ENCODE assay signal across 2 cellular contexts in genomic region chr3:60755094-60755493, GRCh38.
TF ChIP-seq lines count a peak whose summit lies in the region.

No MANE protein-coding gene starts in this region.

TF ChIP-seq in SK-N-SH treated with all-trans-retinoic acid at 6 μM for 48 hours, 23 proteins besides CTCF, POLR2A, EP300 and RAD21 (continued from another document):
- TF ChIP-seq, protein P1, sequence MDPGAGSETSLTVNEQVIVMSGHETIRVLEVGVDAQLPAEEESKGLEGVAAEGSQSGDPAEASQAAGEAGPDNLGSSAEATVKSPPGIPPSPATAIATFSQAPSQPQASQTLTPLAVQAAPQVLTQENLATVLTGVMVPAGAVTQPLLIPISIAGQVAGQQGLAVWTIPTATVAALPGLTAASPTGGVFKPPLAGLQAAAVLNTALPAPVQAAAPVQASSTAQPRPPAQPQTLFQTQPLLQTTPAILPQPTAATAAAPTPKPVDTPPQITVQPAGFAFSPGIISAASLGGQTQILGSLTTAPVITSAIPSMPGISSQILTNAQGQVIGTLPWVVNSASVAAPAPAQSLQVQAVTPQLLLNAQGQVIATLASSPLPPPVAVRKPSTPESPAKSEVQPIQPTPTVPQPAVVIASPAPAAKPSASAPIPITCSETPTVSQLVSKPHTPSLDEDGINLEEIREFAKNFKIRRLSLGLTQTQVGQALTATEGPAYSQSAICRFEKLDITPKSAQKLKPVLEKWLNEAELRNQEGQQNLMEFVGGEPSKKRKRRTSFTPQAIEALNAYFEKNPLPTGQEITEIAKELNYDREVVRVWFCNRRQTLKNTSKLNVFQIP (CRISPR knock-in tag; IDR thresholded peaks at IDR 0.05; ENCODE audit: borderline replicate concordance, low read depth): no peak
- TF ChIP-seq ZC3H10 (CRISPR knock-in tag; IDR thresholded peaks at IDR 0.05) (no peak), BACH2 (CRISPR knock-in tag; IDR thresholded peaks at IDR 0.05; ENCODE audit: borderline replicate concordance) (no peak), SNAI2 (CRISPR knock-in tag; IDR thresholded peaks at IDR 0.05) (no peak), ZFP3 (CRISPR knock-in tag; IDR thresholded peaks at IDR 0.05) (no peak), ARNTL (CRISPR knock-in tag; IDR thresholded peaks at IDR 0.05; ENCODE audit: borderline replicate concordance, low read depth) (no peak), TCF4 (CRISPR knock-in tag; IDR thresholded peaks at IDR 0.05; ENCODE audit: borderline replicate concordance) (no peak), GLIS3 (CRISPR knock-in tag; IDR thresholded peaks at IDR 0.05) (no peak), RARB (CRISPR knock-in tag; IDR thresholded peaks at IDR 0.05) (no peak), TOX (CRISPR knock-in tag; IDR thresholded peaks at IDR 0.05; ENCODE audit: borderline replicate concordance) (no peak), ESRRG (CRISPR knock-in tag; IDR thresholded peaks at IDR 0.05) (no peak), ISL1 (CRISPR knock-in tag; IDR thresholded peaks at IDR 0.05) (no peak)
- TF ChIP-seq, protein P2, sequence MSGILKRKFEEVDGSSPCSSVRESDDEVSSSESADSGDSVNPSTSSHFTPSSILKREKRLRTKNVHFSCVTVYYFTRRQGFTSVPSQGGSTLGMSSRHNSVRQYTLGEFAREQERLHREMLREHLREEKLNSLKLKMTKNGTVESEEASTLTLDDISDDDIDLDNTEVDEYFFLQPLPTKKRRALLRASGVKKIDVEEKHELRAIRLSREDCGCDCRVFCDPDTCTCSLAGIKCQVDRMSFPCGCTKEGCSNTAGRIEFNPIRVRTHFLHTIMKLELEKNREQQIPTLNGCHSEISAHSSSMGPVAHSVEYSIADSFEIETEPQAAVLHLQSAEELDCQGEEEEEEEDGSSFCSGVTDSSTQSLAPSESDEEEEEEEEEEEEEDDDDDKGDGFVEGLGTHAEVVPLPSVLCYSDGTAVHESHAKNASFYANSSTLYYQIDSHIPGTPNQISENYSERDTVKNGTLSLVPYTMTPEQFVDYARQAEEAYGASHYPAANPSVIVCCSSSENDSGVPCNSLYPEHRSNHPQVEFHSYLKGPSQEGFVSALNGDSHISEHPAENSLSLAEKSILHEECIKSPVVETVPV (CRISPR knock-in tag; IDR thresholded peaks at IDR 0.05): no peak
- TF ChIP-seq, protein P3, sequence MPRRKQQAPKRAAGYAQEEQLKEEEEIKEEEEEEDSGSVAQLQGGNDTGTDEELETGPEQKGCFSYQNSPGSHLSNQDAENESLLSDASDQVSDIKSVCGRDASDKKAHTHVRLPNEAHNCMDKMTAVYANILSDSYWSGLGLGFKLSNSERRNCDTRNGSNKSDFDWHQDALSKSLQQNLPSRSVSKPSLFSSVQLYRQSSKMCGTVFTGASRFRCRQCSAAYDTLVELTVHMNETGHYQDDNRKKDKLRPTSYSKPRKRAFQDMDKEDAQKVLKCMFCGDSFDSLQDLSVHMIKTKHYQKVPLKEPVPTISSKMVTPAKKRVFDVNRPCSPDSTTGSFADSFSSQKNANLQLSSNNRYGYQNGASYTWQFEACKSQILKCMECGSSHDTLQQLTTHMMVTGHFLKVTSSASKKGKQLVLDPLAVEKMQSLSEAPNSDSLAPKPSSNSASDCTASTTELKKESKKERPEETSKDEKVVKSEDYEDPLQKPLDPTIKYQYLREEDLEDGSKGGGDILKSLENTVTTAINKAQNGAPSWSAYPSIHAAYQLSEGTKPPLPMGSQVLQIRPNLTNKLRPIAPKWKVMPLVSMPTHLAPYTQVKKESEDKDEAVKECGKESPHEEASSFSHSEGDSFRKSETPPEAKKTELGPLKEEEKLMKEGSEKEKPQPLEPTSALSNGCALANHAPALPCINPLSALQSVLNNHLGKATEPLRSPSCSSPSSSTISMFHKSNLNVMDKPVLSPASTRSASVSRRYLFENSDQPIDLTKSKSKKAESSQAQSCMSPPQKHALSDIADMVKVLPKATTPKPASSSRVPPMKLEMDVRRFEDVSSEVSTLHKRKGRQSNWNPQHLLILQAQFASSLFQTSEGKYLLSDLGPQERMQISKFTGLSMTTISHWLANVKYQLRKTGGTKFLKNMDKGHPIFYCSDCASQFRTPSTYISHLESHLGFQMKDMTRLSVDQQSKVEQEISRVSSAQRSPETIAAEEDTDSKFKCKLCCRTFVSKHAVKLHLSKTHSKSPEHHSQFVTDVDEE (CRISPR knock-in tag; IDR thresholded peaks at IDR 0.05): no peak
- TF ChIP-seq, protein P4, sequence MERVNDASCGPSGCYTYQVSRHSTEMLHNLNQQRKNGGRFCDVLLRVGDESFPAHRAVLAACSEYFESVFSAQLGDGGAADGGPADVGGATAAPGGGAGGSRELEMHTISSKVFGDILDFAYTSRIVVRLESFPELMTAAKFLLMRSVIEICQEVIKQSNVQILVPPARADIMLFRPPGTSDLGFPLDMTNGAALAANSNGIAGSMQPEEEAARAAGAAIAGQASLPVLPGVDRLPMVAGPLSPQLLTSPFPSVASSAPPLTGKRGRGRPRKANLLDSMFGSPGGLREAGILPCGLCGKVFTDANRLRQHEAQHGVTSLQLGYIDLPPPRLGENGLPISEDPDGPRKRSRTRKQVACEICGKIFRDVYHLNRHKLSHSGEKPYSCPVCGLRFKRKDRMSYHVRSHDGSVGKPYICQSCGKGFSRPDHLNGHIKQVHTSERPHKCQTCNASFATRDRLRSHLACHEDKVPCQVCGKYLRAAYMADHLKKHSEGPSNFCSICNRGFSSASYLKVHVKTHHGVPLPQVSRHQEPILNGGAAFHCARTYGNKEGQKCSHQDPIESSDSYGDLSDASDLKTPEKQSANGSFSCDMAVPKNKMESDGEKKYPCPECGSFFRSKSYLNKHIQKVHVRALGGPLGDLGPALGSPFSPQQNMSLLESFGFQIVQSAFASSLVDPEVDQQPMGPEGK (CRISPR knock-in tag; IDR thresholded peaks at IDR 0.05; ENCODE audit: borderline replicate concordance): no peak

TF ChIP-seq in HepG2, 621 proteins besides CTCF, POLR2A, EP300 and RAD21 (continued from another document and continues in another):
- TF ChIP-seq, protein P5, sequence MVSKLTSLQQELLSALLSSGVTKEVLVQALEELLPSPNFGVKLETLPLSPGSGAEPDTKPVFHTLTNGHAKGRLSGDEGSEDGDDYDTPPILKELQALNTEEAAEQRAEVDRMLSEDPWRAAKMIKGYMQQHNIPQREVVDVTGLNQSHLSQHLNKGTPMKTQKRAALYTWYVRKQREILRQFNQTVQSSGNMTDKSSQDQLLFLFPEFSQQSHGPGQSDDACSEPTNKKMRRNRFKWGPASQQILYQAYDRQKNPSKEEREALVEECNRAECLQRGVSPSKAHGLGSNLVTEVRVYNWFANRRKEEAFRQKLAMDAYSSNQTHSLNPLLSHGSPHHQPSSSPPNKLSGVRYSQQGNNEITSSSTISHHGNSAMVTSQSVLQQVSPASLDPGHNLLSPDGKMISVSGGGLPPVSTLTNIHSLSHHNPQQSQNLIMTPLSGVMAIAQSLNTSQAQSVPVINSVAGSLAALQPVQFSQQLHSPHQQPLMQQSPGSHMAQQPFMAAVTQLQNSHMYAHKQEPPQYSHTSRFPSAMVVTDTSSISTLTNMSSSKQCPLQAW (CRISPR knock-in tag; IDR thresholded peaks at IDR 0.05): 0 out of 2 replicates have a peak, but pooled peaks have one; percentile 26
- TF ChIP-seq ZNF567 (CRISPR knock-in tag; IDR thresholded peaks at IDR 0.05; ENCODE audit: borderline replicate concordance) (no peak), HIVEP1 (CRISPR knock-in tag; IDR thresholded peaks at IDR 0.05) (no peak), ISL2 (CRISPR knock-in tag; IDR thresholded peaks at IDR 0.05) (no peak), ARNT (IDR thresholded peaks at IDR 0.05) (no peak), WIZ (CRISPR knock-in tag; IDR thresholded peaks at IDR 0.05) (no peak), ZNF224 (CRISPR knock-in tag; IDR thresholded peaks at IDR 0.05) (no peak), ZFX (CRISPR knock-in tag; IDR thresholded peaks at IDR 0.05; ENCODE audit: low read depth) (peak; percentile 25; the same call in 1 of the 2 replicates), ZEB1 (IDR thresholded peaks at IDR 0.05; ENCODE audit: insufficient replicate concordance, low read depth) (no peak), SALL2 (CRISPR knock-in tag; IDR thresholded peaks at IDR 0.05) (no peak), TEAD3 (CRISPR knock-in tag; optimal IDR thresholded peaks at IDR 0.05; ENCODE audit: borderline replicate concordance) (peak; percentile 48), TFDP1 (CRISPR knock-in tag; IDR thresholded peaks at IDR 0.05; ENCODE audit: borderline replicate concordance) (no peak), ZFP90 (CRISPR knock-in tag; IDR thresholded peaks at IDR 0.05; ENCODE audit: borderline replicate concordance) (no peak), ZNF263 (CRISPR knock-in tag; IDR thresholded peaks at IDR 0.05) (no peak), ZBTB8A (CRISPR knock-in tag; IDR thresholded peaks at IDR 0.05; ENCODE audit: borderline replicate concordance, low read depth) (no peak), ZNF24 (IDR thresholded peaks at IDR 0.05) (no peak), DNMT3B (CRISPR knock-in tag; conservative IDR thresholded peaks at IDR 0.05) (no peak), NCOA2 (CRISPR knock-in tag; IDR thresholded peaks at IDR 0.05) (no peak), REPIN1 (CRISPR knock-in tag; IDR thresholded peaks at IDR 0.05; ENCODE audit: borderline replicate concordance, low read depth) (no peak), JDP2 (CRISPR knock-in tag; IDR thresholded peaks at IDR 0.05; ENCODE audit: borderline replicate concordance) (no peak), ZNF207 (IDR thresholded peaks at IDR 0.05; ENCODE audit: borderline replicate concordance) (no peak), NCOR1 (IDR thresholded peaks at IDR 0.05; ENCODE audit: borderline replicate concordance, low read length) (no peak), GPBP1L1 (CRISPR knock-in tag; IDR thresholded peaks at IDR 0.05) (no peak), NR2C2 (CRISPR knock-in tag; IDR thresholded peaks at IDR 0.05; ENCODE audit: borderline replicate concordance) (0 out of 2 replicates have a peak, but pooled peaks have one; percentile 23), ZBTB39 (CRISPR knock-in tag; IDR thresholded peaks at IDR 0.05) (no peak), ZFP36L1 (CRISPR knock-in tag; IDR thresholded peaks at IDR 0.05) (no peak), ZNF563 (CRISPR knock-in tag; IDR thresholded peaks at IDR 0.05) (no peak), HOMEZ (CRISPR knock-in tag; IDR thresholded peaks at IDR 0.05; ENCODE audit: low read depth) (no peak), ZFY (CRISPR knock-in tag; IDR thresholded peaks at IDR 0.05) (no peak), ZNF12 (CRISPR knock-in tag; IDR thresholded peaks at IDR 0.05) (peak; percentile 17; the same call in 1 of the 2 replicates), ARNTL (CRISPR knock-in tag; IDR thresholded peaks at IDR 0.05) (no peak)
- TF ChIP-seq, protein P6, sequence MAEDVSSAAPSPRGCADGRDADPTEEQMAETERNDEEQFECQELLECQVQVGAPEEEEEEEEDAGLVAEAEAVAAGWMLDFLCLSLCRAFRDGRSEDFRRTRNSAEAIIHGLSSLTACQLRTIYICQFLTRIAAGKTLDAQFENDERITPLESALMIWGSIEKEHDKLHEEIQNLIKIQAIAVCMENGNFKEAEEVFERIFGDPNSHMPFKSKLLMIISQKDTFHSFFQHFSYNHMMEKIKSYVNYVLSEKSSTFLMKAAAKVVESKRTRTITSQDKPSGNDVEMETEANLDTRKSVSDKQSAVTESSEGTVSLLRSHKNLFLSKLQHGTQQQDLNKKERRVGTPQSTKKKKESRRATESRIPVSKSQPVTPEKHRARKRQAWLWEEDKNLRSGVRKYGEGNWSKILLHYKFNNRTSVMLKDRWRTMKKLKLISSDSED (CRISPR knock-in tag; IDR thresholded peaks at IDR 0.05): no peak
- TF ChIP-seq, protein P7, sequence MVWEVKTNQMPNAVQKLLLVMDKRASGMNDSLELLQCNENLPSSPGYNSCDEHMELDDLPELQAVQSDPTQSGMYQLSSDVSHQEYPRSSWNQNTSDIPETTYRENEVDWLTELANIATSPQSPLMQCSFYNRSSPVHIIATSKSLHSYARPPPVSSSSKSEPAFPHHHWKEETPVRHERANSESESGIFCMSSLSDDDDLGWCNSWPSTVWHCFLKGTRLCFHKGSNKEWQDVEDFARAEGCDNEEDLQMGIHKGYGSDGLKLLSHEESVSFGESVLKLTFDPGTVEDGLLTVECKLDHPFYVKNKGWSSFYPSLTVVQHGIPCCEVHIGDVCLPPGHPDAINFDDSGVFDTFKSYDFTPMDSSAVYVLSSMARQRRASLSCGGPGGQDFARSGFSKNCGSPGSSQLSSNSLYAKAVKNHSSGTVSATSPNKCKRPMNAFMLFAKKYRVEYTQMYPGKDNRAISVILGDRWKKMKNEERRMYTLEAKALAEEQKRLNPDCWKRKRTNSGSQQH (CRISPR knock-in tag; IDR thresholded peaks at IDR 0.05; ENCODE audit: low read depth): no peak
